10 cellular contexts compared by ENCODE assay signal in genomic region chr14:52124791-52125661, GRCh38. TPM values are rescaled to one million over a fixed set of nuclear protein-coding genes. Genes with fewer than 3 reads are reported as not detected.
DNase-seq lines count a peak whose midpoint lies in the region; ATAC-seq and TF ChIP-seq lines count a peak whose summit lies in the region.
"Had no signal": no experiment of that assay in that cellular context is flagged by ENCODE, and none has a peak within 500 bp of the region (broad histone marks: within the 10 kb centered on the region; RNA-seq: fewer than 3 reads in every experiment).

No MANE protein-coding gene starts in this region.

- TF ChIP-seq CTCF in cardiac fibroblast (IDR thresholded peaks at IDR 0.05; ENCODE audit: low read depth, low read length) = no peak
- no peak for TF ChIP-seq CTCF in tibial nerve (IDR thresholded peaks at IDR 0.05)

- no peaks in the 10 kb centered on the region for H3K27me3 ChIP-seq in tibial nerve

- H3K36me3 ChIP-seq in tibial nerve = no peaks in the 10 kb centered on the region

- peak in 1 of 2 donors; percentile 19 for TF ChIP-seq EP300 in tibial nerve (IDR thresholded peaks at IDR 0.05)

- DNase-seq in NCI-H345 (lab: John Stamatoyannopoulos, UW) (peak; percentile 41), NCI-H345 treated with DMSO at 0.1 percent for 48 hours (lab: John Stamatoyannopoulos, UW; ENCODE audit: unreplicated experiment) (no peak), cardiac fibroblast (ENCODE audit: low read depth in 2 of 2) (peak; percentile 93 to 94), iris pigment epithelial cell (ENCODE audit: low read depth) (peak; percentile 93), tibial nerve (ENCODE audit: low spot score in 2 of 2) (no peak)
- no peak for DNase-seq in activated CD4-positive, alpha-beta T cell treated with anti-CD3 and anti-CD28 coated beads, Interleukin-2, amount 50 U/mL, for 48 hours
- DNase-seq: activated naive CD4-positive, alpha-beta T cell treated with anti-CD3 and anti-CD28 coated beads, Interleukin-2, amount 10 ng/mL, durations not matched to agents 7 days and 5 days had no signal

- H3K4me3 ChIP-seq in cardiac fibroblast (replicated peaks in 1 of 2; ENCODE audit: low read depth in 2 of 2, low read length in 2 of 2) (peak overlapping the region in 1 of 2 donors; percentile 9), tibial nerve (no peak overlapping the region)
- H3K4me3 ChIP-seq: SK-N-MC had no signal

- ATAC-seq in HG03097 (IDR thresholded peaks at IDR 0.05; ENCODE audit: low FRiP score, unreplicated experiment) (no peak), GM18511 (IDR thresholded peaks at IDR 0.05; ENCODE audit: unreplicated experiment) (no peak)

- H3K9me3 ChIP-seq in tibial nerve = no peaks in the 10 kb centered on the region

- 39 to 47% methylated on average over 7 of the region's 7 CpGs for WGBS in tibial nerve, 2 donors

- H3K4me1 ChIP-seq in tibial nerve = peaks cover 0 to 21% (median 12%) of the 10 kb centered on the region in 4 donors

- no peak for TF ChIP-seq POLR2A in tibial nerve (IDR thresholded peaks at IDR 0.05)

- H3K27ac ChIP-seq in tibial nerve = peak overlapping the region in 3 of 4 donors; percentile 32 to 65 (median 64)
- H3K27ac ChIP-seq: SK-N-MC had no signal

RNA-seq across cellular contexts. Expression of gene NID2, which starts 56.2 kb away (rescaled TPM):
- total RNA-seq in tibial nerve = 10 to 100 TPM; 61.4 to 90.0 (median 79.4) TPM

Comparison
In these comparisons a context has a peak if more than half of its experiments do, and no peak if none do; other contexts are left out.
1. DNase-seq: peak in NCI-H345 (single experiment), cardiac fibroblast (2 of 2) and iris pigment epithelial cell (single experiment); none in NCI-H345 treated with DMSO at 0.1 percent for 48 hours (single experiment), tibial nerve (0 of 2) and activated CD4-positive, alpha-beta T cell treated with anti-CD3 and anti-CD28 coated beads, Interleukin-2, amount 50 U/mL, for 48 hours (0 of 2).